In genomic region chr6:27503436-27504030, GRCh38 we compare ENCODE assay signal across 1 cellular context.
TF ChIP-seq lines count a peak whose summit lies in the region.

No MANE protein-coding gene starts in this region.

TF ChIP-seq in HepG2, 621 proteins besides CTCF, POLR2A, EP300 and RAD21 (continued from another document and continues in another):
- no peak for TF ChIP-seq BCL3 (CRISPR knock-in tag; IDR thresholded peaks at IDR 0.05)
- TF ChIP-seq SNRNP70 (IDR thresholded peaks at IDR 0.05; ENCODE audit: low read depth, low read length): no peak
- no peak for TF ChIP-seq IKZF4 (CRISPR knock-in tag; IDR thresholded peaks at IDR 0.05; ENCODE audit: borderline replicate concordance, low read depth, not compliant biosample characterization)
- TF ChIP-seq ATF5 (CRISPR knock-in tag; IDR thresholded peaks at IDR 0.05; ENCODE audit: low read depth): no peak
- no peak for TF ChIP-seq RFXAP (CRISPR knock-in tag; IDR thresholded peaks at IDR 0.05; ENCODE audit: borderline replicate concordance)
- TF ChIP-seq PRDM15 (CRISPR knock-in tag; IDR thresholded peaks at IDR 0.05): no peak
- no peak for TF ChIP-seq IRX3 (CRISPR knock-in tag; IDR thresholded peaks at IDR 0.05; ENCODE audit: borderline replicate concordance, low read depth)
- TF ChIP-seq ZNF557 (CRISPR knock-in tag; IDR thresholded peaks at IDR 0.05): no peak
- TF ChIP-seq HOXA3 (CRISPR knock-in tag; IDR thresholded peaks at IDR 0.05): peak; percentile 34; the same call in 1 of the 2 replicates
- TF ChIP-seq USF2 (IDR thresholded peaks at IDR 0.05; ENCODE audit: low read depth, low read length): no peak
- no peak for TF ChIP-seq USF2 (CRISPR knock-in tag; IDR thresholded peaks at IDR 0.05; ENCODE audit: borderline replicate concordance)
- no peak for TF ChIP-seq ZNF605 (CRISPR knock-in tag; IDR thresholded peaks at IDR 0.05)
- TF ChIP-seq ZNF350 (CRISPR knock-in tag; IDR thresholded peaks at IDR 0.05; ENCODE audit: borderline replicate concordance, low read depth): peak; percentile 73; the same call in 1 of the 2 replicates
- no peak for TF ChIP-seq HES4 (CRISPR knock-in tag; IDR thresholded peaks at IDR 0.05; ENCODE audit: borderline replicate concordance)
- 0 out of 2 replicates have a peak, but pooled peaks have one; percentile 69 for TF ChIP-seq ZNF703 (CRISPR knock-in tag; IDR thresholded peaks at IDR 0.05; ENCODE audit: borderline replicate concordance)
- peak; percentile 16; the same call in 1 of the 2 replicates for TF ChIP-seq ZMYM4 (CRISPR knock-in tag; IDR thresholded peaks at IDR 0.05)
- no peak for TF ChIP-seq MAFG (CRISPR knock-in tag; IDR thresholded peaks at IDR 0.05)
- no peak for TF ChIP-seq MYC (CRISPR knock-in tag; IDR thresholded peaks at IDR 0.05; ENCODE audit: borderline replicate concordance)
- no peak for TF ChIP-seq GMEB1 (CRISPR knock-in tag; IDR thresholded peaks at IDR 0.05; ENCODE audit: borderline replicate concordance)
- TF ChIP-seq ZNF446 (CRISPR knock-in tag; IDR thresholded peaks at IDR 0.05): no peak
- TF ChIP-seq BRF2 (CRISPR knock-in tag; IDR thresholded peaks at IDR 0.05): no peak
- TF ChIP-seq STAG1 (CRISPR knock-in tag; IDR thresholded peaks at IDR 0.05): no peak
- TF ChIP-seq ZNF24 (IDR thresholded peaks at IDR 0.05): peak; percentile 93
- TF ChIP-seq ZNF503 (CRISPR knock-in tag; IDR thresholded peaks at IDR 0.05): no peak
- TF ChIP-seq DRAP1 (CRISPR knock-in tag; IDR thresholded peaks at IDR 0.05): peak; percentile 45
- TF ChIP-seq ZSCAN20 (CRISPR knock-in tag; IDR thresholded peaks at IDR 0.05; ENCODE audit: borderline replicate concordance): 0 out of 2 replicates have a peak, but pooled peaks have one; percentile 51
- TF ChIP-seq ZEB1 (IDR thresholded peaks at IDR 0.05; ENCODE audit: insufficient replicate concordance, low read depth): peak; percentile 55
- TF ChIP-seq SKI (IDR thresholded peaks at IDR 0.05; ENCODE audit: partially characterized antibody): no peak
- TF ChIP-seq CCDC6 (CRISPR knock-in tag; IDR thresholded peaks at IDR 0.05): no peak
- TF ChIP-seq ZNF800 (CRISPR knock-in tag; IDR thresholded peaks at IDR 0.05): no peak
- no peak for TF ChIP-seq ZNF138 (CRISPR knock-in tag; IDR thresholded peaks at IDR 0.05; ENCODE audit: low read depth)
- no peak for TF ChIP-seq ZZZ3 (CRISPR knock-in tag; IDR thresholded peaks at IDR 0.05; ENCODE audit: borderline replicate concordance)
- no peak for TF ChIP-seq ZNF558 (CRISPR knock-in tag; IDR thresholded peaks at IDR 0.05; ENCODE audit: borderline replicate concordance)
- TF ChIP-seq MTERF4 (CRISPR knock-in tag; IDR thresholded peaks at IDR 0.05): no peak
- TF ChIP-seq ZNF777 (CRISPR knock-in tag; IDR thresholded peaks at IDR 0.05): peak; percentile 38; the same call in 1 of the 2 replicates
- TF ChIP-seq PAXIP1 (CRISPR knock-in tag; conservative IDR thresholded peaks at IDR 0.05): no peak
- peak; percentile 33 for TF ChIP-seq ZNF18 (CRISPR knock-in tag; IDR thresholded peaks at IDR 0.05; ENCODE audit: insufficient replicate concordance)
